ENCODE assay signal across 9 cellular contexts in genomic region chr19:45793178-45793564, GRCh38. TPM values are rescaled to one million over a fixed set of nuclear protein-coding genes. Genes with fewer than 3 reads are reported as not detected.
DNase-seq lines count a peak whose midpoint lies in the region; ATAC-seq and TF ChIP-seq lines count a peak whose summit lies in the region.
"Had no signal": no experiment of that assay in that cellular context is flagged by ENCODE, and none has a peak within 500 bp of the region (broad histone marks: within the 10 kb centered on the region; RNA-seq: fewer than 3 reads in every experiment).

No MANE protein-coding gene starts in this region.

- peaks cover 21% of the 10 kb centered on the region for H3K36me3 Mint-ChIP-seq in CD8-positive, alpha-beta T cell
- H3K36me3 Mint-ChIP-seq in central memory CD8-positive, alpha-beta T cell (ENCODE audit: insufficient read depth): peaks cover 17% of the 10 kb centered on the region

- peak overlapping the region; percentile 37 for H3K27ac ChIP-seq in CD8-positive, alpha-beta T cell (ENCODE audit: low read depth, low read length)
- no peak overlapping the region for H3K27ac ChIP-seq in Karpas-422 (ENCODE audit: low read length)
- H3K27ac ChIP-seq in neutrophil: no peak overlapping the region

- H3K9me2 ChIP-seq in Karpas-422 (replicated peaks; ENCODE audit: insufficient read depth, low read length): no peaks in the 10 kb centered on the region

- peaks cover 27% of the 10 kb centered on the region for H3K79me2 ChIP-seq in Karpas-422 (ENCODE audit: low read length)

- intact Hi-C loops in CD8-positive, alpha-beta T cell (cut with DNase I, micrococcal nuclease): loop anchor here in 1 of 2 experiments (10.0 kb wide), 1 partner anchor 388 kb away; the partner anchor contains the start of genes POLR1G and PPP1R13L

- no peak overlapping the region for H2AFZ ChIP-seq in Karpas-422 (ENCODE audit: low read length)

- peaks cover 28% of the 10 kb centered on the region for H3K4me1 ChIP-seq in CD8-positive, alpha-beta T cell (ENCODE audit: insufficient read depth, low read length)
- H3K4me1 ChIP-seq in Karpas-422 (ENCODE audit: low read length): peaks cover 20% of the 10 kb centered on the region
- H3K4me1 ChIP-seq in neutrophil (ENCODE audit: control insufficient read depth in 1 of 2, insufficient read depth in 1 of 2, low read depth in 1 of 2, low read length in 1 of 2): peaks cover 21 to 33% of the 10 kb centered on the region in 2 experiments

- H3K9me3 Mint-ChIP-seq in CD8-positive, alpha-beta T cell: no peaks in the 10 kb centered on the region
- H3K9me3 Mint-ChIP-seq in central memory CD8-positive, alpha-beta T cell: no peaks in the 10 kb centered on the region

- H3K4me1 Mint-ChIP-seq in CD8-positive, alpha-beta T cell (ENCODE audit: low read depth): peaks cover 37% of the 10 kb centered on the region
- peaks cover 45% of the 10 kb centered on the region for H3K4me1 Mint-ChIP-seq in central memory CD8-positive, alpha-beta T cell

- 0 out of 2 replicates have a peak, but pooled peaks cover 8% of the 10 kb centered on the region for H4K20me1 ChIP-seq in Karpas-422 (ENCODE audit: insufficient read depth, low read depth, low read length)

- no peak overlapping the region for H3K4me2 ChIP-seq in Karpas-422 (ENCODE audit: low read depth, low read length, poor library complexity, severe bottlenecking)

- no peak overlapping the region for H3K9ac ChIP-seq in Karpas-422 (ENCODE audit: low read length)

- H3K36me3 ChIP-seq in CD8-positive, alpha-beta T cell (ENCODE audit: insufficient read depth, low read length): no peaks in the 10 kb centered on the region
- H3K36me3 ChIP-seq in Karpas-422 (ENCODE audit: insufficient read depth, low read length) (peaks cover 12% of the 10 kb centered on the region; the same call in 1 of the 2 replicates), neutrophil (no peaks in the 10 kb centered on the region)

- peak overlapping the region; percentile 43 for H3K4me3 ChIP-seq in CD8-positive, alpha-beta T cell (ENCODE audit: low read depth, low read length)
- H3K4me3 ChIP-seq in Karpas-422 (ENCODE audit: low read length): peak overlapping the region; percentile 36; the same call in 1 of the 2 replicates
- peak overlapping the region; percentile 54 to 57 for H3K4me3 ChIP-seq in neutrophil (ENCODE audit: low read depth in 1 of 2, low read length in 1 of 2)

- H3K9me3 ChIP-seq in CD8-positive, alpha-beta T cell (ENCODE audit: low read length): no peaks in the 10 kb centered on the region
- no peaks in the 10 kb centered on the region for H3K9me3 ChIP-seq in Karpas-422 (ENCODE audit: low read length)
- H3K9me3 ChIP-seq in neutrophil: no peaks in the 10 kb centered on the region

- POLR2A ChIA-PET in CD8-positive, alpha-beta T cell (lab: Charles Lee): interaction anchor here (0.8 to 3.2 kb wide), 4 partner anchors 12 to 101 kb away, joined by 3 to 25 read pairs (median 4); partner anchors contain the start of genes QPCTL, SIX5 and SNRPD2

- H3K27me3 Mint-ChIP-seq in CD8-positive, alpha-beta T cell (ENCODE audit: low read depth): peaks cover 18% of the 10 kb centered on the region
- H3K27me3 Mint-ChIP-seq in central memory CD8-positive, alpha-beta T cell: peaks cover 10% of the 10 kb centered on the region

- H3K27me3 ChIP-seq in CD8-positive, alpha-beta T cell (ENCODE audit: insufficient read depth, low read length): peaks cover 3% of the 10 kb centered on the region
- no peaks in the 10 kb centered on the region for H3K27me3 ChIP-seq in Karpas-422 (ENCODE audit: low read length)
- peaks cover 89% of the 10 kb centered on the region for H3K27me3 ChIP-seq in neutrophil

- no peak for TF ChIP-seq CTCF in CD8-positive, alpha-beta T cell (IDR thresholded peaks at IDR 0.05)
- TF ChIP-seq CTCF in neutrophil (IDR thresholded peaks at IDR 0.05): no peak

- no peak for DNase-seq in CD8-positive, alpha-beta T cell
- DNase-seq in Karpas-422 (no peak), NCI-H2107 treated with DMSO at 0.1 percent for 48 hours (lab: John Stamatoyannopoulos, UW; ENCODE audit: unreplicated experiment) (no peak), NCI-H2196 (lab: John Stamatoyannopoulos, UW; ENCODE audit: unreplicated experiment) (no peak)
- no peak for DNase-seq in central memory CD8-positive, alpha-beta T cell (ENCODE audit: low spot score in 2 of 2)
- DNase-seq in activated CD4-positive, alpha-beta T cell treated with anti-CD3 and anti-CD28 coated beads for 1 hour: no peak

- CTCF ChIA-PET in CD8-positive, alpha-beta T cell (lab: Charles Lee): interaction anchor here (17.7 kb wide), 1 partner anchor 20 kb away, joined by 313 read pairs; the partner anchor contains the start of gene SIX5

- ATAC-seq in CD8-positive, alpha-beta T cell: no peak
- ATAC-seq in central memory CD8-positive, alpha-beta T cell (replicated peaks; ENCODE audit: extremely low read depth, poor library complexity, severe bottlenecking): no peak
- ATAC-seq in HG03039 (IDR thresholded peaks at IDR 0.05; ENCODE audit: unreplicated experiment): no peak

- H3K27ac Mint-ChIP-seq in CD8-positive, alpha-beta T cell: peak overlapping the region; percentile 75
- peak overlapping the region; percentile 92 for H3K27ac Mint-ChIP-seq in central memory CD8-positive, alpha-beta T cell (ENCODE audit: low read depth)

- H3K4me3 Mint-ChIP-seq in CD8-positive, alpha-beta T cell: peak overlapping the region; percentile 86
- peak overlapping the region; percentile 85 for H3K4me3 Mint-ChIP-seq in central memory CD8-positive, alpha-beta T cell

RNA-seq across cellular contexts. Expression of gene DMWD, which starts 0.5 kb away (rescaled TPM):
- 10 to 100 TPM; 23.8 to 25.5 TPM for total RNA-seq in CD8-positive, alpha-beta T cell
- 37.8 and 61.3 TPM in 2 replicates for total RNA-seq in Karpas-422 (2014; rRNA removed; shearing (Covaris generic); ENCODE audit: low replicate concordance)

RNA-seq across cellular contexts. Expression of gene DMPK, which starts 10.9 kb away (rescaled TPM):
- 10 to 100 TPM; 13.7 to 17.8 TPM for total RNA-seq in CD8-positive, alpha-beta T cell
- total RNA-seq in Karpas-422 (2014; rRNA removed; shearing (Covaris generic); ENCODE audit: low replicate concordance): 11.5 and 33.7 TPM in 2 replicates

RNA-seq across cellular contexts. Expression of gene RSPH6A, which starts 21.9 kb away (rescaled TPM):
- total RNA-seq in CD8-positive, alpha-beta T cell: under 1 TPM; 0.14 to 0.28 TPM
- 0.25 TPM in 1 of 2 replicates, not detected in the other for total RNA-seq in Karpas-422 (2014; rRNA removed; shearing (Covaris generic); ENCODE audit: low replicate concordance)
- total RNA-seq: urinary bladder had no signal

RNA-seq across cellular contexts. Expression of gene SIX5, which starts 24.1 kb away (rescaled TPM):
- total RNA-seq in CD8-positive, alpha-beta T cell: under 1 TPM; 0.73 to 0.75 TPM
- total RNA-seq in Karpas-422 (2014; rRNA removed; shearing (Covaris generic); ENCODE audit: low replicate concordance): 2.6 and 4.0 TPM in 2 replicates

RNA-seq across cellular contexts. Expression of gene MEIOSIN, which starts 59.9 kb away (rescaled TPM):
- total RNA-seq in CD8-positive, alpha-beta T cell: not detected
- total RNA-seq in Karpas-422 (2014; rRNA removed; shearing (Covaris generic); ENCODE audit: low replicate concordance): not detected in 2 replicates
- total RNA-seq: urinary bladder had no signal
